In the genomic region with DNA sequence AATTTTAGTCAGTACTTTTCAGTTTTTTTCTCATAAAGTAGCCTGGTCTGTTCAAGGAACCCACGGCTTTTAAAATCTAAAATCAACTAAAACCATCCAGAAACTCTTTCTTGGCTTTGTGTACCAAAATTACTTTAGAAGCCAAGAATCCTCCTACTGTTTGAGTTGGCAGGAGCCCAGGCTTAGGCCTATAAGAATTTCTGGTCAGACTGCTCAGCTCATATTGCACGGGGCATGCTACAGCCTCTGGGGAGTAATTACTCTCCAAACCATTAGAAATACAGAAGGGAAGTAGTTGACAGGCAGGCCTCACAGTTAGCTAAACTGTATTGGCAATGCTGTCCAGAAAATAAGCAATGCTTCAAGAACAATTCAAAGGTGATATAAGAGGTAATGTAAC, we compare ENCODE assay signal across 10 cellular contexts.
DNase-seq lines count a peak whose midpoint lies in the region; ATAC-seq and TF ChIP-seq lines count a peak whose summit lies in the region.
"Had no signal": no experiment of that assay in that cellular context is flagged by ENCODE, and none has a peak within 500 bp of the region (broad histone marks: within the 10 kb centered on the region; RNA-seq: fewer than 3 reads in every experiment).

No MANE protein-coding gene starts in this region.

- no peaks in the 10 kb centered on the region for H3K4me1 Mint-ChIP-seq in activated naive CD8-positive, alpha-beta T cell treated with anti-CD3 and anti-CD28 coated beads, Interleukin-2, amount 50 U/mL, for 24 hours
- H3K4me1 Mint-ChIP-seq: activated CD4-positive, alpha-beta T cell treated with anti-CD3 and anti-CD28 coated beads for 36 hours had no signal

- DNase-seq in EH (ENCODE audit: low read depth) = peak; percentile 80
- peak; percentile 11 to 21 for DNase-seq in NCI-H524 (lab: John Stamatoyannopoulos, UW)
- peak; percentile 93 for DNase-seq in choroid plexus epithelial cell (ENCODE audit: low read depth)
- no peak for DNase-seq in omental fat pad (ENCODE audit: low spot score)
- no peak for DNase-seq in activated CD4-positive, alpha-beta T cell treated with anti-CD3 and anti-CD28 coated beads, Interleukin-2, amount 50 U/mL, for 48 hours
- no peak for DNase-seq in activated naive CD8-positive, alpha-beta T cell treated with anti-CD3 and anti-CD28 coated beads, Interleukin-2, amount 50 U/mL, for 24 hours
- DNase-seq in NCI-H1694 (lab: John Stamatoyannopoulos, UW) = no peak
- DNase-seq: activated CD4-positive, alpha-beta T cell treated with anti-CD3 and anti-CD28 coated beads for 36 hours had no signal

- H3K4me3 ChIP-seq in choroid plexus epithelial cell (ENCODE audit: low read depth, low read length) = no peak overlapping the region

- no peak overlapping the region for H3K27ac Mint-ChIP-seq in activated naive CD8-positive, alpha-beta T cell treated with anti-CD3 and anti-CD28 coated beads, Interleukin-2, amount 50 U/mL, for 24 hours
- H3K27ac Mint-ChIP-seq: activated CD4-positive, alpha-beta T cell treated with anti-CD3 and anti-CD28 coated beads for 36 hours; stimulated activated naive CD8-positive, alpha-beta T cell treated with anti-CD3 and anti-CD28 coated beads, Interleukin-15, Interleukin-2, amounts not matched to agents 100 ng/mL and 50 ng/mL, for 24 hours had no signal

- TF ChIP-seq CTCF in choroid plexus epithelial cell (conservative IDR thresholded peaks at IDR 0.05; ENCODE audit: low read depth, low read length) = no peak
- TF ChIP-seq CTCF in omental fat pad (IDR thresholded peaks at IDR 0.05) = no peak

- peaks cover 5% of the 10 kb centered on the region for H3K9me3 Mint-ChIP-seq in activated naive CD8-positive, alpha-beta T cell treated with anti-CD3 and anti-CD28 coated beads, Interleukin-2, amount 50 U/mL, for 24 hours

- H3K4me3 Mint-ChIP-seq in activated naive CD8-positive, alpha-beta T cell treated with anti-CD3 and anti-CD28 coated beads, Interleukin-2, amount 50 U/mL, for 24 hours = no peak overlapping the region
- H3K4me3 Mint-ChIP-seq: activated CD4-positive, alpha-beta T cell treated with anti-CD3 and anti-CD28 coated beads for 36 hours; stimulated activated naive CD8-positive, alpha-beta T cell treated with anti-CD3 and anti-CD28 coated beads, Interleukin-15, Interleukin-2, amounts not matched to agents 100 ng/mL and 50 ng/mL, for 24 hours had no signal

- peak; percentile 48 for ATAC-seq in omental fat pad (ENCODE audit: low FRiP score)
- ATAC-seq in GM21528 (IDR thresholded peaks at IDR 0.05; ENCODE audit: low FRiP score, unreplicated experiment) = no peak
- no peak for ATAC-seq in activated naive CD8-positive, alpha-beta T cell treated with anti-CD3 and anti-CD28 coated beads, Interleukin-2, amount 50 U/mL, for 24 hours
- ATAC-seq: activated CD4-positive, alpha-beta T cell treated with anti-CD3 and anti-CD28 coated beads for 36 hours had no signal

- H3K36me3 Mint-ChIP-seq in activated naive CD8-positive, alpha-beta T cell treated with anti-CD3 and anti-CD28 coated beads, Interleukin-2, amount 50 U/mL, for 24 hours (ENCODE audit: low read depth) = no peaks in the 10 kb centered on the region

- no peaks in the 10 kb centered on the region for H3K27me3 Mint-ChIP-seq in activated naive CD8-positive, alpha-beta T cell treated with anti-CD3 and anti-CD28 coated beads, Interleukin-2, amount 50 U/mL, for 24 hours
- H3K27me3 Mint-ChIP-seq: activated CD4-positive, alpha-beta T cell treated with anti-CD3 and anti-CD28 coated beads for 36 hours; stimulated activated naive CD8-positive, alpha-beta T cell treated with anti-CD3 and anti-CD28 coated beads, Interleukin-15, Interleukin-2, amounts not matched to agents 100 ng/mL and 50 ng/mL, for 24 hours had no signal

Comparison
In these comparisons a context has a peak if more than half of its experiments do, and no peak if none do; other contexts are left out.
1. DNase-seq: peak in EH (single experiment), NCI-H524 (2 of 2) and choroid plexus epithelial cell (single experiment); none in omental fat pad (single experiment), activated CD4-positive, alpha-beta T cell treated with anti-CD3 and anti-CD28 coated beads, Interleukin-2, amount 50 U/mL, for 48 hours (0 of 2), activated naive CD8-positive, alpha-beta T cell treated with anti-CD3 and anti-CD28 coated beads, Interleukin-2, amount 50 U/mL, for 24 hours (single experiment) and NCI-H1694 (single experiment).